25 cellular contexts compared by ENCODE assay signal in genomic region chr2:53095664-53096063, GRCh38.
"Had no signal": no experiment of that assay in that cellular context is flagged by ENCODE, and none has a peak within 500 bp of the region (broad histone marks: within the 10 kb centered on the region; RNA-seq: fewer than 3 reads in every experiment).

No MANE protein-coding gene starts in this region.

- H3K4me3 Mint-ChIP-seq: immature natural killer cell, mesothelial cell of epicardium had no signal

- H3K9me3 ChIP-seq: gastroesophageal sphincter, heart left ventricle, left lung, lower lobe of right lung, mucosa of descending colon had no signal

- H3K9me3 Mint-ChIP-seq: mesothelial cell of epicardium had no signal

- H3K4me3 ChIP-seq: coronary artery, dorsolateral prefrontal cortex, esophagus muscularis mucosa, gastroesophageal sphincter, heart left ventricle, hepatocyte, left lung, lower lobe of right lung, mucosa of descending colon had no signal

- H3K4me1 ChIP-seq: esophagus muscularis mucosa, foreskin keratinocyte, gastroesophageal sphincter, heart left ventricle, left lung, lower lobe of right lung had no signal

- H3K36me3 ChIP-seq: esophagus muscularis mucosa, gastroesophageal sphincter, heart left ventricle, left lung, lower lobe of right lung had no signal

- H3K4me1 Mint-ChIP-seq: immature natural killer cell had no signal

- ATAC-seq: foreskin keratinocyte, gastroesophageal sphincter, heart left ventricle, left colon, left lung, left ventricle myocardium superior, lower lobe of right lung, mucosa of descending colon had no signal

- H3K27ac Mint-ChIP-seq: immature natural killer cell, mesothelial cell of epicardium had no signal

- DNase-seq: dermis blood vessel endothelial cell; dorsolateral prefrontal cortex; effector CD4-positive, alpha-beta T cell; effector memory CD4-positive, alpha-beta T cell; foreskin keratinocyte; heart left ventricle; hypothalamus; immature natural killer cell; islet precursor cell; kidney; kidney glomerular epithelial cell; left colon; left lung; left ventricle myocardium superior; lower lobe of right lung; mesenchymal stem cell; mucosa of descending colon had no signal

- H3K27me3 ChIP-seq: dorsolateral prefrontal cortex, esophagus muscularis mucosa, foreskin keratinocyte, gastroesophageal sphincter, heart left ventricle, hepatocyte, left lung had no signal

- H3K36me3 Mint-ChIP-seq: immature natural killer cell, mesothelial cell of epicardium had no signal

- FAIRE-seq: colon, endothelial cell of umbilical vein, frontal cortex, kidney had no signal

- H3K27ac ChIP-seq: coronary artery, dorsolateral prefrontal cortex, esophagus muscularis mucosa, foreskin keratinocyte, gastroesophageal sphincter, heart left ventricle, hepatocyte, left lung, lower lobe of right lung had no signal
